In the genomic region with DNA sequence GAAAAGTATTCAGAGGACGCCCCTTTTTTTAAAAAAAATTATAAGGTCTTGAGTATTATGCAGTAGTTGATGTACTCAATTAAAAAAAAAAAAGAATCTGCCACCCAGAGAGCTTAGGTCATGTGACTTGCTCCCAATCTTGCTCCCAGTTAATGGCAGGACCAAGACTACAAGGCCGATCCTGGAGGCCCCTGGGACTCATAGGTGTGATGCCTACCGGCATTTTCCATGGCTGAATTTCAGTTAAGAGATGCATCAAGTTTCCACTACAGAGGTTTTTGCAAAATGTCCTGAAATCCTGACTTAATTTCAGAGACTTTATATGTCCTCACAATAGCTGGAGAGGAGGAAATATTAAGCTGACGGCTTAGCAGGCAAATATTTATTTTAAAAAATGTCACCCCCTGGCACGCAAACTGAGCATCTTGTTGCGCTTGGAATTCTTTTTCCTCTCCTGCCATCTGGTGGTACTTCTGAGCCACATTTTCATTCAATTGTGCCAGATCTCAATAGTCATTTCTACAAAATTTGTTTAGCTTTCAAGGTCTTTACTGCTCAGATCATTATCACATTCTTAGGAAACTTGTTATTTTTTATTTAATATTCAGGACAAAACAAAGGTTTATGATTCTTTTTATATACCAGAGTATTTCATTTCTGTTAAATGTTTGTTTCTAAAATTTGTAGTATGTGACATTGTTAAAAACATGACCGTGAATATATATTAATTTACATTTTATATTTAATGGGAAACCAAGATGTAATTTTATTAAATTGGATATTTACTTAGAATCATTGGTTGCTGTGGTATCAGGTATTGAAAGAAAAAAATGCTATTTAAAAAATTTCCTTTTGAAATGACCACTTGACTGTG, we compare ENCODE assay signal across 8 cellular contexts.
DNase-seq lines count a peak whose midpoint lies in the region; ATAC-seq, FAIRE-seq and TF ChIP-seq lines count a peak whose summit lies in the region.

No MANE protein-coding gene starts in this region.

- POLR2A ChIA-PET in activated CD8-positive, alpha-beta T cell treated with anti-CD3 and anti-CD28 coated beads for 36 hours (lab: Charles Lee) = interaction anchor here (0.6 kb wide), 1 partner anchor 108 kb away, joined by 3 read pairs; no protein-coding TSS in a partner anchor
- POLR2A ChIA-PET in CD4-positive, alpha-beta memory T cell (lab: Charles Lee; ENCODE audit: partially characterized antibody) = no interaction called here

- H3K27ac Mint-ChIP-seq in activated CD8-positive, alpha-beta T cell treated with anti-CD3 and anti-CD28 coated beads for 36 hours = no peak overlapping the region
- H3K27ac Mint-ChIP-seq in CD4-positive, alpha-beta memory T cell = no peak overlapping the region

- peaks cover 22% of the 10 kb centered on the region for H3K27me3 Mint-ChIP-seq in activated CD8-positive, alpha-beta T cell treated with anti-CD3 and anti-CD28 coated beads for 36 hours
- H3K27me3 Mint-ChIP-seq in CD4-positive, alpha-beta memory T cell = no peaks in the 10 kb centered on the region

- no peak overlapping the region for H3K4me3 Mint-ChIP-seq in activated CD8-positive, alpha-beta T cell treated with anti-CD3 and anti-CD28 coated beads for 36 hours
- H3K4me3 Mint-ChIP-seq in CD4-positive, alpha-beta memory T cell = no peak overlapping the region

- H3K9me3 Mint-ChIP-seq in activated CD8-positive, alpha-beta T cell treated with anti-CD3 and anti-CD28 coated beads for 36 hours = no peaks in the 10 kb centered on the region
- peaks cover 0 to 3% (median 0%) of the 10 kb centered on the region in 8 donors for H3K9me3 Mint-ChIP-seq in CD4-positive, alpha-beta memory T cell

- peaks cover 8% of the 10 kb centered on the region for H3K4me1 Mint-ChIP-seq in activated CD8-positive, alpha-beta T cell treated with anti-CD3 and anti-CD28 coated beads for 36 hours (ENCODE audit: low read depth)
- peaks cover 0 to 1% (median 1%) of the 10 kb centered on the region in 4 donors for H3K4me1 Mint-ChIP-seq in CD4-positive, alpha-beta memory T cell

- no peaks in the 10 kb centered on the region for H3K27me3 ChIP-seq in transverse colon
- H3K27me3 ChIP-seq in CD4-positive, alpha-beta memory T cell (ENCODE audit: insufficient read depth, low read length) = no peaks in the 10 kb centered on the region

- peak; percentile 51 for DNase-seq in Daoy (ENCODE audit: low read depth)
- DNase-seq in LoVo (ENCODE audit: low spot score) = peak; percentile 45
- DNase-seq in activated CD8-positive, alpha-beta T cell treated with anti-CD3 and anti-CD28 coated beads for 36 hours = peak; percentile 12
- DNase-seq in transverse colon = peak; percentile 12
- DNase-seq in CD4-positive, alpha-beta memory T cell = no peak
- DNase-seq in DMS153 (lab: John Stamatoyannopoulos, UW) = no peak

- TF ChIP-seq EP300 in transverse colon (IDR thresholded peaks at IDR 0.05; ENCODE audit: low read depth) = no peak

- FAIRE-seq in islet of Langerhans (lab: Jason Lieb, UNC) = peak; percentile 100

- no peaks in the 10 kb centered on the region for H3K36me3 Mint-ChIP-seq in activated CD8-positive, alpha-beta T cell treated with anti-CD3 and anti-CD28 coated beads for 36 hours (ENCODE audit: low read depth)
- no peaks in the 10 kb centered on the region for H3K36me3 Mint-ChIP-seq in CD4-positive, alpha-beta memory T cell

- in situ Hi-C loops in transverse colon (cut with MboI; ENCODE audit: low pct_ligation_motif_present in 1 of 4, low pct_unique_long_range_greater_than_20kb in 1 of 4, low sequenced_read_pairs in 3 of 4) = loop anchor here (10.0 to 25.0 kb wide), 3 partner anchors 679 to 796 kb away; no protein-coding TSS in a partner anchor

- no peaks in the 10 kb centered on the region for H3K9me3 ChIP-seq in transverse colon
- H3K9me3 ChIP-seq in CD4-positive, alpha-beta memory T cell (ENCODE audit: control insufficient read depth in 1 of 2, low read length in 2 of 2) = no peaks in the 10 kb centered on the region

- H3K27ac ChIP-seq in transverse colon = no peak overlapping the region
- H3K27ac ChIP-seq in CD4-positive, alpha-beta memory T cell (ENCODE audit: low read depth, low read length) = no peak overlapping the region

- peak; percentile 27 for TF ChIP-seq CTCF in activated CD8-positive, alpha-beta T cell treated with anti-CD3 and anti-CD28 coated beads for 36 hours (IDR thresholded peaks at IDR 0.05)
- peak; percentile 55 to 70 (median 61) for TF ChIP-seq CTCF in transverse colon (IDR thresholded peaks at IDR 0.05)

- intact Hi-C loops in activated CD8-positive, alpha-beta T cell treated with anti-CD3 and anti-CD28 coated beads for 36 hours (cut with micrococcal nuclease) = loop anchor here (10.0 kb wide), 2 partner anchors 419 to 689 kb away; no protein-coding TSS in a partner anchor
- intact Hi-C loops in transverse colon (cut with DNase I; ENCODE audit: low total_unique reads) = loop anchor here (5.0 to 10.0 kb wide), 3 partner anchors 191 to 686 kb away; partner anchors contain the start of gene THRB
- intact Hi-C loops in CD4-positive, alpha-beta memory T cell (cut with micrococcal nuclease) = loop anchor here (5.0 kb wide), 1 partner anchor 686 kb away; no protein-coding TSS in a partner anchor

- WGBS in transverse colon (ENCODE audit: low coverage in 1 of 2), 2 donors = 33 to 37% methylated on average over 6 to 7 of the region's 7 CpGs

- no peak for ATAC-seq in activated CD8-positive, alpha-beta T cell treated with anti-CD3 and anti-CD28 coated beads for 36 hours
- ATAC-seq in GM18861 (IDR thresholded peaks at IDR 0.05; ENCODE audit: unreplicated experiment) = no peak

- TF ChIP-seq POLR2A in transverse colon (IDR thresholded peaks at IDR 0.05) = no peak

- CTCF ChIA-PET in activated CD8-positive, alpha-beta T cell treated with anti-CD3 and anti-CD28 coated beads for 36 hours (lab: Charles Lee) = interaction anchor here (0.8 to 1.2 kb wide), 5 partner anchors 12 to 795 kb away, joined by 3 read pairs; no protein-coding TSS in a partner anchor
- CTCF ChIA-PET in CD4-positive, alpha-beta memory T cell (lab: Charles Lee; ENCODE audit: partially characterized antibody) = interaction anchor here (1.2 kb wide), 1 partner anchor 849 kb away, joined by 3 read pairs; no protein-coding TSS in a partner anchor

- peaks cover 0 to 5% (median 1%) of the 10 kb centered on the region in 4 donors for H3K4me1 ChIP-seq in transverse colon
- no peaks in the 10 kb centered on the region for H3K4me1 ChIP-seq in CD4-positive, alpha-beta memory T cell (ENCODE audit: insufficient read depth, low read length)

- no peaks in the 10 kb centered on the region for H3K36me3 ChIP-seq in transverse colon
- no peaks in the 10 kb centered on the region for H3K36me3 ChIP-seq in CD4-positive, alpha-beta memory T cell (ENCODE audit: insufficient read depth, low read length)

- no peak overlapping the region for H3K4me3 ChIP-seq in transverse colon
- H3K4me3 ChIP-seq in CD4-positive, alpha-beta memory T cell (ENCODE audit: low read length in 2 of 2) = no peak overlapping the region

Comparison
In these comparisons a context has a peak if more than half of its experiments do, and no peak if none do; other contexts are left out.
1. DNase-seq: peak in Daoy (single experiment), LoVo (single experiment), activated CD8-positive, alpha-beta T cell treated with anti-CD3 and anti-CD28 coated beads for 36 hours (single experiment) and transverse colon (single experiment); none in CD4-positive, alpha-beta memory T cell (0 of 5) and DMS153 (single experiment).